Comparison of ENCODE assay signal across 8 cellular contexts in the genomic region with DNA sequence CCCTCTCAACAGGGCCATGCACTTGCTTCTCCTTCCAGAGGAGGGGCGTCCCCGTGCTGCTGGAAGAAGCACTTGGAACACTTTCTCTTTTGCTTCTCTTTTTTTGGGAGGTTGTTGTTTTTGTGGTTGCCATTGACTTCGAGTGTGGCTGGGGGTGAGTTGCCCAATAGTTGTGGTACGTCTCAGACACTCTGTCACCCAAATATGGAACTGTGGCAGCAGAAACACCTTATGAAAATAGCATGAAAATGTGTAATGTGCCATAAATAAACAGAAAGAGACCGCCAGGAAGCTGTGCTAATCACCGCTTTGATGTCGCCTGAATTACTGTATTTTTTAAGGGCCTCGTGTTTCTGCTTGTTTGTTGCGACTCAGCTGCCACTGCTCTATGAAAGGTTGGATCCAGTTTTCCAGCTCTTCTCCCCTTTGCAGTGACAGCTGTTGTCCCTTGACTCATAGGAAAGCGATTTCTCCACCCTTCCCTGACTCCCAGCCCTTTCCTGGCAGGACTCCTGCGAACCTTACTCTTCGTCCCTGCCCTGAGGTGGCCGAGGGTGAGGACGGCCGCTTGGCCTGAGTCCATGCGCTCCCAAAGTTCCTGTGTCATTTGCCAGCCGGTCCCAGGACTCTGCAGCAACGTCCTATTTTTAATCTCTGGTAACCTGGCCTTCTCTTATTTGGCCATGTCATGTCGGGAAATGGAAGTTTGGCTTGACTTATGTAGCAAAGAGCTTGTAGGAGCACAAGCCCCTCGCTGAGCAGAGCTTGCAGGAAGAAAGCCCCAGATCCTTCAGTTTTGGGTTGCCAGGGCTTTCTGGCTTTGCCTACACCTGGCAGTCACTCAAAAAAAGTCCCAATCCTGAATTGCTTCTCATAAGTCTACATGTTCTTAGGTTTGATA.
DNase-seq lines count a peak whose midpoint lies in the region.

No MANE protein-coding gene starts in this region.

- peak overlapping the region; percentile 54 for H3K4me2 ChIP-seq in BLaER1

- H3K27me3 ChIP-seq in BLaER1 = no peaks in the 10 kb centered on the region
- no peaks in the 10 kb centered on the region for H3K27me3 ChIP-seq in muscle layer of duodenum (ENCODE audit: low read depth, low read length)

- DNase-seq in NCI-H1694 (lab: John Stamatoyannopoulos, UW) (peak; percentile 7), cortex of kidney (lab: John Stamatoyannopoulos, UW) (no peak), NCI-H1048 (lab: John Stamatoyannopoulos, UW) (no peak)
- no peak for DNase-seq in stimulated activated CD4-positive, alpha-beta T cell treated with anti-CD3 and anti-CD28 coated beads, Interleukin-4, amount 100 ng/mL, for 1 hour
- DNase-seq in activated CD4-positive, CD25-positive, alpha-beta regulatory T cell treated with anti-CD3 and anti-CD28 coated beads, Interleukin-2, amount 50 U/mL, for 72 hours = no peak

- H3K9ac ChIP-seq in BLaER1 = no peak overlapping the region

- H3K4me3 ChIP-seq in BLaER1 (no peak overlapping the region), muscle layer of duodenum (ENCODE audit: low read depth in 1 of 2, low read length in 2 of 2) (peak overlapping the region in 1 of 2 donors; percentile 18)

- H3K9me3 ChIP-seq in BLaER1 = no peaks in the 10 kb centered on the region
- H3K9me3 ChIP-seq in muscle layer of duodenum (ENCODE audit: control insufficient read depth in 1 of 2, low read length in 2 of 2) = no peaks in the 10 kb centered on the region

- no peaks in the 10 kb centered on the region for H3K36me3 ChIP-seq in BLaER1
- H3K36me3 ChIP-seq in muscle layer of duodenum (ENCODE audit: control insufficient read depth in 1 of 2, insufficient read depth in 2 of 2, low read length in 2 of 2) = no peaks in the 10 kb centered on the region

- H4K20me1 ChIP-seq in BLaER1 = no peaks in the 10 kb centered on the region

- H3K36me3 Mint-ChIP-seq in dendritic cell treated with granulocyte-macrophage colony-stimulating factor and Interleukin-4, amounts not matched to agents 40 ng/mL and 50 ng/mL, for 4 days (ENCODE audit: low read depth) = no peaks in the 10 kb centered on the region

- H3K4me1 ChIP-seq in BLaER1 (peaks cover 14% of the 10 kb centered on the region), muscle layer of duodenum (ENCODE audit: control insufficient read depth in 1 of 2, insufficient read depth in 2 of 2, low read length in 2 of 2) (peaks cover 0 to 5% of the 10 kb centered on the region in 2 donors)

- peaks cover 36% of the 10 kb centered on the region for H3K27me3 Mint-ChIP-seq in dendritic cell treated with granulocyte-macrophage colony-stimulating factor and Interleukin-4, amounts not matched to agents 40 ng/mL and 50 ng/mL, for 4 days

- H3K9me3 Mint-ChIP-seq in dendritic cell treated with granulocyte-macrophage colony-stimulating factor and Interleukin-4, amounts not matched to agents 40 ng/mL and 50 ng/mL, for 4 days = no peaks in the 10 kb centered on the region

- intact Hi-C loops in dendritic cell treated with granulocyte-macrophage colony-stimulating factor and Interleukin-4, amounts not matched to agents 40 ng/mL and 50 ng/mL, for 4 days (cut with micrococcal nuclease) = loop anchor here (5.0 kb wide), 1 partner anchor 692 kb away; no protein-coding TSS in a partner anchor

- no peak overlapping the region for H3K27ac ChIP-seq in BLaER1
- H3K27ac ChIP-seq in muscle layer of duodenum (ENCODE audit: low read length) = peak overlapping the region; percentile 8

- peaks cover 16% of the 10 kb centered on the region for H3K4me1 Mint-ChIP-seq in dendritic cell treated with granulocyte-macrophage colony-stimulating factor and Interleukin-4, amounts not matched to agents 40 ng/mL and 50 ng/mL, for 4 days (ENCODE audit: low read depth)

- H3K27ac Mint-ChIP-seq in dendritic cell treated with granulocyte-macrophage colony-stimulating factor and Interleukin-4, amounts not matched to agents 40 ng/mL and 50 ng/mL, for 4 days = peak overlapping the region; percentile 36

- peak overlapping the region; percentile 45 for H3K4me3 Mint-ChIP-seq in dendritic cell treated with granulocyte-macrophage colony-stimulating factor and Interleukin-4, amounts not matched to agents 40 ng/mL and 50 ng/mL, for 4 days
